21 cellular contexts compared by ENCODE assay signal in genomic region chr4:65521666-65522065, GRCh38.
"Had no signal": no experiment of that assay in that cellular context is flagged by ENCODE, and none has a peak within 500 bp of the region (broad histone marks: within the 10 kb centered on the region; RNA-seq: fewer than 3 reads in every experiment).

No MANE protein-coding gene starts in this region.

- H3K27ac Mint-ChIP-seq: dendritic cell treated with granulocyte-macrophage colony-stimulating factor and Interleukin-4, amounts not matched to agents 40 ng/mL and 50 ng/mL, for 4 days; effector memory CD8-positive, alpha-beta T cell; naive thymus-derived CD8-positive, alpha-beta T cell had no signal

- H3K9me3 Mint-ChIP-seq: dendritic cell treated with granulocyte-macrophage colony-stimulating factor and Interleukin-4, amounts not matched to agents 40 ng/mL and 50 ng/mL, for 4 days had no signal

- H3K27me3 Mint-ChIP-seq: dendritic cell treated with granulocyte-macrophage colony-stimulating factor and Interleukin-4, amounts not matched to agents 40 ng/mL and 50 ng/mL, for 4 days; effector memory CD8-positive, alpha-beta T cell; naive thymus-derived CD8-positive, alpha-beta T cell had no signal

- H3K27me3 ChIP-seq: esophagus squamous epithelium, hepatocyte, ovary, suprapubic skin, tibial artery, upper lobe of right lung, vagina had no signal

- H3K4me3 ChIP-seq: esophagus squamous epithelium, hepatocyte, lung, ovary, smooth muscle cell, suprapubic skin, tibial artery, upper lobe of right lung, vagina had no signal

- ATAC-seq: effector memory CD8-positive, alpha-beta T cell; left cardiac atrium; left ventricle myocardium superior; naive thymus-derived CD8-positive, alpha-beta T cell; right cardiac atrium; upper lobe of right lung had no signal

- H3K4me1 Mint-ChIP-seq: naive thymus-derived CD8-positive, alpha-beta T cell; neural crest cell had no signal

- H3K4me2 ChIP-seq: hepatocyte, smooth muscle cell had no signal

- H3K9me3 ChIP-seq: esophagus squamous epithelium, ovary, suprapubic skin, tibial artery, upper lobe of right lung, vagina had no signal

- DNase-seq: effector memory CD8-positive, alpha-beta T cell; esophagus squamous epithelium; foreskin fibroblast; kidney; left cardiac atrium; left ventricle myocardium superior; mesendoderm; naive thymus-derived CD8-positive, alpha-beta T cell; ovary; right cardiac atrium; stimulated activated CD4-positive, alpha-beta T cell treated with anti-CD3 and anti-CD28 coated beads, Interleukin-2, amount 100 ng/mL, for 48 hours; stimulated activated naive CD4-positive, alpha-beta T cell treated with Interleukin-2 at 50 U/mL for 16 hours; tibial artery; upper lobe of right lung had no signal

- H3K27ac ChIP-seq: esophagus squamous epithelium, hepatocyte, ovary, suprapubic skin, tibial artery, upper lobe of right lung, vagina had no signal

- H3K4me3 Mint-ChIP-seq: dendritic cell treated with granulocyte-macrophage colony-stimulating factor and Interleukin-4, amounts not matched to agents 40 ng/mL and 50 ng/mL, for 4 days; effector memory CD8-positive, alpha-beta T cell; naive thymus-derived CD8-positive, alpha-beta T cell; neural crest cell had no signal

- H3K36me3 Mint-ChIP-seq: naive thymus-derived CD8-positive, alpha-beta T cell had no signal

- H2AFZ ChIP-seq: hepatocyte had no signal

- H3K36me3 ChIP-seq: esophagus squamous epithelium, ovary, suprapubic skin, tibial artery, upper lobe of right lung, vagina had no signal

- H3K4me1 ChIP-seq: esophagus squamous epithelium, suprapubic skin, tibial artery, upper lobe of right lung, vagina had no signal
